In genomic region chr6:36368921-36369880, GRCh38 we compare ENCODE assay signal across 11 cellular contexts. TPM values are rescaled to one million over a fixed set of nuclear protein-coding genes. Genes with fewer than 3 reads are reported as not detected.
A peak's percentile ranks its signal among the peaks of the same experiment; 100 is the strongest.
DNase-seq lines count a peak whose midpoint lies in the region; ATAC-seq and TF ChIP-seq lines count a peak whose summit lies in the region.
"Had no signal": no experiment of that assay in that cellular context is flagged by ENCODE, and none has a peak within 500 bp of the region (broad histone marks: within the 10 kb centered on the region; RNA-seq: fewer than 3 reads in every experiment).

No MANE protein-coding gene starts in this region.

- 90% methylated on average over 14 of the region's 14 CpGs for WGBS in heart right ventricle, 2 donors

- H3K4me1 ChIP-seq in heart right ventricle = peaks cover 0 to 15% (median 0%) of the 10 kb centered on the region in 9 donors

- DNase-seq in AG04450 (ENCODE audit: low read depth, low spot score) = peak; percentile 38
- DNase-seq in KBM-7 = peak; percentile 45
- peak; percentile 28 for DNase-seq in OCI-M1 (lab: John Stamatoyannopoulos, UW)
- DNase-seq in fibroblast of the aortic adventitia (ENCODE audit: low read depth) = peak; percentile 84
- no peak for DNase-seq in heart right ventricle
- DNase-seq in GM19238 (ENCODE audit: insufficient read length, low spot score) = no peak
- DNase-seq in GM13977 (ENCODE audit: low spot score) = no peak
- DNase-seq: activated CD4-positive, CD25-positive, alpha-beta regulatory T cell treated with anti-CD3 and anti-CD28 coated beads, Interleukin-2, amount 50 U/mL, for 72 hours; cortex of kidney had no signal

- in situ Hi-C loops in KBM-7 (cut with MboI; ENCODE audit: low pct_unique_long_range_greater_than_20kb, low sequenced_read_pairs) (loop anchor here (10.0 kb wide), 1 partner anchor 244 kb away; no protein-coding TSS in a partner anchor), GM13977 (cut with MboI; ENCODE audit: low pct_unique_long_range_greater_than_20kb, low sequenced_read_pairs, unreplicated experiment) (no loop called here)

- H3K4me3 ChIP-seq in AG04450 (ENCODE audit: low read depth, low read length) (no peak overlapping the region), fibroblast of the aortic adventitia (ENCODE audit: low read depth, low read length) (no peak overlapping the region), heart right ventricle (no peak overlapping the region)

- peaks cover 0 to 33% (median 0%) of the 10 kb centered on the region in 9 donors for H3K36me3 ChIP-seq in heart right ventricle

- CTCF ChIA-PET in AG04450 (lab: Charles Lee) = interaction anchor here (0.7 to 1.5 kb wide), 3 partner anchors 9 to 41 kb away, joined by 3 to 7 read pairs (median 6); no protein-coding TSS in a partner anchor

- H3K27ac ChIP-seq in AG04450 (ENCODE audit: low read depth, low read length) (no peak overlapping the region), heart right ventricle (no peak overlapping the region)

- intact Hi-C loops in heart right ventricle (cut with DNase I) = loop anchor here in 4 of 10 donors (10.0 kb wide), 2 partner anchors 244 to 344 kb away; partner anchors contain the start of genes MAPK14 (in 2 of the 4) and SLC26A8 (in 2 of the 4)

- ATAC-seq in heart right ventricle (no peak), GM21737 (IDR thresholded peaks at IDR 0.05; ENCODE audit: unreplicated experiment) (no peak)

- POLR2A ChIA-PET in AG04450 (lab: Yijun Ruan, JAX) = interaction anchor here (0.6 kb wide), 1 partner anchor 200 kb away, joined by 3 read pairs; no protein-coding TSS in a partner anchor

- H3K9me3 ChIP-seq in AG04450 (ENCODE audit: control insufficient read depth, insufficient read depth, low read length) (no peaks in the 10 kb centered on the region; the same call in 1 of the 2 replicates), heart right ventricle (no peaks in the 10 kb centered on the region)

- TF ChIP-seq CTCF in AG04450 (IDR thresholded peaks at IDR 0.05; ENCODE audit: low read depth, low read length) (no peak), fibroblast of the aortic adventitia (IDR thresholded peaks at IDR 0.05; ENCODE audit: insufficient read depth, low read length) (no peak), heart right ventricle (IDR thresholded peaks at IDR 0.05) (no peak), GM13977 (IDR thresholded peaks at IDR 0.05; ENCODE audit: extremely low read depth, insufficient read depth, missing control alignments) (no peak)

- H3K27me3 ChIP-seq in AG04450 (ENCODE audit: control insufficient read depth, insufficient read depth, low read length) (peaks cover 23% of the 10 kb centered on the region), heart right ventricle (peaks cover 0 to 16% (median 0%) of the 10 kb centered on the region in 7 donors)

RNA-seq across cellular contexts. Expression of gene ETV7, which starts 18.3 kb away (rescaled TPM):
- polyA plus RNA-seq in AG04450 (2011; rRNA removed) (0.41 and 0.81 TPM in 2 replicates), heart right ventricle (under 1 TPM; 0.10 to 0.22 TPM)
- 0.56 and 0.78 TPM in 2 replicates for polyA minus RNA-seq in AG04450 (2011; rRNA and poly(A)+ RNA removed)
- total RNA-seq in fibroblast of the aortic adventitia (ENCODE audit: low replicate concordance) (0.09 TPM in 1 of 2 replicates, not detected in the other), heart right ventricle (1 to 10 TPM in 1 of 10 donors, under 1 TPM in 4, not detected in 5; 0.15 to 5.9 (median 0.17) TPM)

RNA-seq across cellular contexts. Expression of gene BNIP5, which starts 32.5 kb away (rescaled TPM):
- polyA plus RNA-seq in AG04450 (2011; rRNA removed) = not detected in 2 replicates
- not detected in 2 replicates for polyA minus RNA-seq in AG04450 (2011; rRNA and poly(A)+ RNA removed)
- total RNA-seq in fibroblast of the aortic adventitia (ENCODE audit: low replicate concordance) = not detected in 2 replicates
- not detected for total RNA-seq in heart right ventricle
- polyA plus RNA-seq in heart right ventricle = not detected
- total RNA-seq: mononuclear cell had no signal

Comparison
In these comparisons a context has a peak if more than half of its experiments do, and no peak if none do; other contexts are left out.
1. DNase-seq: peak in AG04450 (single experiment), KBM-7 (single experiment), OCI-M1 (single experiment) and fibroblast of the aortic adventitia (single experiment); none in heart right ventricle (0 of 2), GM19238 (single experiment) and GM13977 (single experiment).